ENCODE assay signal across 10 cellular contexts in genomic region chr2:59584958-59585357, GRCh38.
DNase-seq lines count a peak whose midpoint lies in the region; ATAC-seq, FAIRE-seq and TF ChIP-seq lines count a peak whose summit lies in the region.
"Had no signal": no experiment of that assay in that cellular context is flagged by ENCODE, and none has a peak within 500 bp of the region (broad histone marks: within the 10 kb centered on the region; RNA-seq: fewer than 3 reads in every experiment).

No MANE protein-coding gene starts in this region.

- no peaks in the 10 kb centered on the region for H3K4me1 Mint-ChIP-seq in chondrocyte (ENCODE audit: low read depth)

- no peaks in the 10 kb centered on the region for H3K36me3 ChIP-seq in bronchial epithelial cell (ENCODE audit: control insufficient read depth, insufficient read depth, low read length)
- H3K36me3 ChIP-seq: SJSA1 had no signal

- no peak for TF ChIP-seq POLR2A in H54 (IDR thresholded peaks at IDR 0.05; ENCODE audit: low read depth, low read length)

- ATAC-seq in GM21576 (IDR thresholded peaks at IDR 0.05; ENCODE audit: unreplicated experiment) (no peak), GM18909 (IDR thresholded peaks at IDR 0.05; ENCODE audit: poor library complexity, unreplicated experiment) (no peak)

- H3K27ac Mint-ChIP-seq in chondrocyte (ENCODE audit: unreplicated experiment), result no peak overlapping the region

- FAIRE-seq in bronchial epithelial cell (lab: Jason Lieb, UNC), result no peak
- FAIRE-seq in H54 (lab: Jason Lieb, UNC), result no peak

- TF ChIP-seq CTCF in bronchial epithelial cell (IDR thresholded peaks at IDR 0.05; ENCODE audit: insufficient read depth, low read length, severe bottlenecking) (peak; percentile 33), chondrocyte (IDR thresholded peaks at IDR 0.05) (no peak)

- no peak overlapping the region for H3K4me3 Mint-ChIP-seq in chondrocyte (ENCODE audit: unreplicated experiment)

- no peaks in the 10 kb centered on the region for H3K36me3 Mint-ChIP-seq in chondrocyte (ENCODE audit: low read depth)

- H3K27me3 ChIP-seq in bronchial epithelial cell (ENCODE audit: control insufficient read depth, insufficient read depth, low read length), result no peaks in the 10 kb centered on the region
- H3K27me3 ChIP-seq: SJSA1 had no signal

- no peaks in the 10 kb centered on the region for H3K27me3 Mint-ChIP-seq in chondrocyte (ENCODE audit: low read depth)

- H3K4me3 ChIP-seq in bronchial epithelial cell (ENCODE audit: low read depth, low read length), result no peak overlapping the region
- H3K4me3 ChIP-seq: SJSA1 had no signal

- no peaks in the 10 kb centered on the region for H3K9me3 Mint-ChIP-seq in chondrocyte (ENCODE audit: low read depth)

- DNase-seq in stimulated activated CD4-positive, alpha-beta T cell treated with anti-CD3 and anti-CD28 coated beads, Interleukin-15, amount 100 ng/mL, for 24 hours, result peak; percentile 23
- no peak for DNase-seq in stimulated activated CD4-positive, alpha-beta T cell treated with anti-CD3 and anti-CD28 coated beads, Interleukin-4, amount 100 ng/mL, for 1 hour
- peak; percentile 19 for DNase-seq in NCI-H1694 (lab: John Stamatoyannopoulos, UW)
- peak; percentile 1 for DNase-seq in bronchial epithelial cell (ENCODE audit: low read depth)
- DNase-seq in H54 (ENCODE audit: insufficient read length, low spot score), result no peak
- DNase-seq in chondrocyte (ENCODE audit: low spot score), result no peak
- DNase-seq: mesenchymal stem cell had no signal

Comparison
In these comparisons a context has a peak if more than half of its experiments do, and no peak if none do; other contexts are left out.
1. DNase-seq: peak in stimulated activated CD4-positive, alpha-beta T cell treated with anti-CD3 and anti-CD28 coated beads, Interleukin-15, amount 100 ng/mL, for 24 hours (single experiment), NCI-H1694 (single experiment) and bronchial epithelial cell (single experiment); none in stimulated activated CD4-positive, alpha-beta T cell treated with anti-CD3 and anti-CD28 coated beads, Interleukin-4, amount 100 ng/mL, for 1 hour (single experiment), H54 (single experiment) and chondrocyte (single experiment).